Comparison of ENCODE assay signal across 20 cellular contexts in genomic region chr1:176994926-176995596, GRCh38.
DNase-seq lines count a peak whose midpoint lies in the region; ATAC-seq and TF ChIP-seq lines count a peak whose summit lies in the region.
"Had no signal": no experiment of that assay in that cellular context is flagged by ENCODE, and none has a peak within 500 bp of the region (broad histone marks: within the 10 kb centered on the region; RNA-seq: fewer than 3 reads in every experiment).

No MANE protein-coding gene starts in this region.

- no peak overlapping the region for H3K9ac ChIP-seq in mammary epithelial cell (ENCODE audit: insufficient read depth, low read length)

- WGBS in mammary epithelial cell (ENCODE audit: low coverage, missing lambda C conversion rate): 58% methylated on average over 3 of the region's 3 CpGs

- H3K79me2 ChIP-seq in mammary epithelial cell (ENCODE audit: insufficient read depth, low read length): no peaks in the 10 kb centered on the region

- H3K9me3 ChIP-seq in mammary epithelial cell (replicated peaks; ENCODE audit: insufficient read depth, low read length): no peaks in the 10 kb centered on the region
- H3K9me3 ChIP-seq: BE2C, SJSA1 had no signal

- intact Hi-C loops in mammary epithelial cell (cut with micrococcal nuclease) (no loop called here), MCF 10A (cut with micrococcal nuclease) (no loop called here), sciatic nerve (cut with DNase I) (no loop called here)

- H3K27me3 Mint-ChIP-seq in MCF 10A (ENCODE audit: insufficient read depth, unreplicated experiment) (peaks cover 7% of the 10 kb centered on the region), endothelial cell (ENCODE audit: unreplicated experiment) (peaks cover 6% of the 10 kb centered on the region), chondrocyte (ENCODE audit: low read depth) (peaks cover 3% of the 10 kb centered on the region)
- H3K27me3 Mint-ChIP-seq: CD4-positive, CD25-positive, alpha-beta regulatory T cell had no signal

- in situ Hi-C loops in mammary epithelial cell (cut with MboI; ENCODE audit: low sequenced_read_pairs in 2 of 2): no loop called here

- no peak overlapping the region for H3K27ac Mint-ChIP-seq in MCF 10A (ENCODE audit: low read depth, unreplicated experiment)
- H3K27ac Mint-ChIP-seq in endothelial cell (ENCODE audit: unreplicated experiment): peak overlapping the region; percentile 44
- H3K27ac Mint-ChIP-seq in chondrocyte (ENCODE audit: unreplicated experiment): no peak overlapping the region
- H3K27ac Mint-ChIP-seq: CD4-positive, CD25-positive, alpha-beta regulatory T cell had no signal

- no peaks in the 10 kb centered on the region for H3K36me3 Mint-ChIP-seq in MCF 10A (ENCODE audit: insufficient read depth, unreplicated experiment)
- peaks cover 11% of the 10 kb centered on the region for H3K36me3 Mint-ChIP-seq in endothelial cell (ENCODE audit: low read depth, unreplicated experiment)
- no peaks in the 10 kb centered on the region for H3K36me3 Mint-ChIP-seq in chondrocyte (ENCODE audit: low read depth)
- H3K36me3 Mint-ChIP-seq: CD4-positive, CD25-positive, alpha-beta regulatory T cell had no signal

- no peaks in the 10 kb centered on the region for H4K20me1 ChIP-seq in mammary epithelial cell (ENCODE audit: insufficient read depth, low read length)

- no peak overlapping the region for H3K4me3 Mint-ChIP-seq in MCF 10A (ENCODE audit: unreplicated experiment)
- H3K4me3 Mint-ChIP-seq in endothelial cell (ENCODE audit: unreplicated experiment): no peak overlapping the region
- H3K4me3 Mint-ChIP-seq in chondrocyte (ENCODE audit: unreplicated experiment): no peak overlapping the region
- H3K4me3 Mint-ChIP-seq: CD4-positive, CD25-positive, alpha-beta regulatory T cell had no signal

- dilution Hi-C loops in mammary epithelial cell (cut with HindIII; ENCODE audit: low sequenced_read_pairs): no loop called here

- CTCF ChIA-PET in mammary epithelial cell (lab: Charles Lee; ENCODE audit: low non-redundant PET) (no interaction called here), MCF 10A (lab: Yijun Ruan, JAX) (interaction anchor here (0.8 kb wide), 1 partner anchor 9 kb away, joined by 3 read pairs; no protein-coding TSS in a partner anchor)

- H3K27me3 ChIP-seq in mammary epithelial cell (ENCODE audit: insufficient read depth, low read length) (no peaks in the 10 kb centered on the region), H7 (ENCODE audit: control insufficient read depth, insufficient read depth, low read length) (no peaks in the 10 kb centered on the region)
- H3K27me3 ChIP-seq: BE2C, SJSA1 had no signal

- peaks cover 14% of the 10 kb centered on the region for H3K4me1 ChIP-seq in mammary epithelial cell (ENCODE audit: insufficient read depth, low read length)
- H3K4me1 ChIP-seq: BE2C, SJSA1 had no signal

- H3K4me1 Mint-ChIP-seq in MCF 10A (ENCODE audit: insufficient read depth, unreplicated experiment): peaks cover 9% of the 10 kb centered on the region
- H3K4me1 Mint-ChIP-seq in endothelial cell (ENCODE audit: unreplicated experiment): peaks cover 48% of the 10 kb centered on the region
- no peaks in the 10 kb centered on the region for H3K4me1 Mint-ChIP-seq in chondrocyte (ENCODE audit: low read depth)
- H3K4me1 Mint-ChIP-seq: CD4-positive, CD25-positive, alpha-beta regulatory T cell had no signal

- DNase-seq in mammary epithelial cell: peak; percentile 49
- DNase-seq in MCF 10A (ENCODE audit: unreplicated experiment): no peak
- DNase-seq in endothelial cell (ENCODE audit: low spot score): no peak
- peak; percentile 25 for DNase-seq in iris pigment epithelial cell (ENCODE audit: low read depth)
- no peak for DNase-seq in glomerular visceral epithelial cell (ENCODE audit: extremely low spot score)
- no peak for DNase-seq in sciatic nerve (ENCODE audit: low spot score)
- DNase-seq in chondrocyte (ENCODE audit: low spot score): no peak
- no peak for DNase-seq in H7
- DNase-seq: 8988T; BE2C; CD4-positive, CD25-positive, alpha-beta regulatory T cell; COR-L47; GOT3; KG1; NCI-H1417; NCI-H187; NCI-H2107; NCI-H510A treated with DMSO at 0.1 percent for 48 hours had no signal

- no peaks in the 10 kb centered on the region for H3K9me3 Mint-ChIP-seq in MCF 10A (ENCODE audit: unreplicated experiment)
- no peaks in the 10 kb centered on the region for H3K9me3 Mint-ChIP-seq in endothelial cell (ENCODE audit: unreplicated experiment)
- no peaks in the 10 kb centered on the region for H3K9me3 Mint-ChIP-seq in chondrocyte (ENCODE audit: low read depth)

- no peak overlapping the region for H3K27ac ChIP-seq in mammary epithelial cell (ENCODE audit: insufficient read depth, low read depth, low read length)
- H3K27ac ChIP-seq: SJSA1 had no signal

- no TSS peak for BruUV-seq in mammary epithelial cell (replicated peaks; lab: Mats Ljungman, UMichigan)
- no TSS peak for BruUV-seq in MCF 10A (replicated peaks; lab: Mats Ljungman, UMichigan)

- POLR2A ChIA-PET in MCF 10A (lab: Yijun Ruan, JAX): no interaction called here

- peak overlapping the region; percentile 12 for H2AFZ ChIP-seq in mammary epithelial cell (ENCODE audit: low read depth, low read length)

- TF ChIP-seq CTCF in mammary epithelial cell (conservative IDR thresholded peaks at IDR 0.05 in 1 of 2, IDR thresholded peaks at IDR 0.05 in 1 of 2; ENCODE audit: extremely low read depth in 1 of 2, insufficient read depth in 1 of 2, low read depth in 1 of 2, low read length in 2 of 2): no peak
- no peak for TF ChIP-seq CTCF in MCF 10A (IDR thresholded peaks at IDR 0.05; ENCODE audit: unreplicated experiment)
- no peak for TF ChIP-seq CTCF in endothelial cell (IDR thresholded peaks at IDR 0.05; ENCODE audit: unreplicated experiment)
- no peak for TF ChIP-seq CTCF in chondrocyte (IDR thresholded peaks at IDR 0.05)

- H3K36me3 ChIP-seq in mammary epithelial cell (ENCODE audit: insufficient read depth, low read length) (no peaks in the 10 kb centered on the region), H7 (replicated peaks; ENCODE audit: control insufficient read depth, insufficient read depth, low read length) (no peaks in the 10 kb centered on the region)
- H3K36me3 ChIP-seq: BE2C, SJSA1 had no signal

- no peak overlapping the region for H3K4me3 ChIP-seq in mammary epithelial cell (replicated peaks in 1 of 3; ENCODE audit: insufficient read depth in 1 of 3, low read depth in 2 of 3, low read length in 3 of 3)
- H3K4me3 ChIP-seq in H7 (ENCODE audit: insufficient read depth, low read depth, low read length): no peak overlapping the region
- H3K4me3 ChIP-seq: GM12878, SJSA1 had no signal

- H3K4me2 ChIP-seq in mammary epithelial cell (ENCODE audit: insufficient read depth, low read depth, low read length): peak overlapping the region; percentile 8

- ATAC-seq in sciatic nerve: no peak
- ATAC-seq: GM12878 had no signal

Comparison
In these comparisons a context has a peak if more than half of its experiments do, and no peak if none do; other contexts are left out.
1. DNase-seq: peak in mammary epithelial cell (single experiment) and iris pigment epithelial cell (single experiment); none in MCF 10A (single experiment), endothelial cell (single experiment), glomerular visceral epithelial cell (single experiment), sciatic nerve (single experiment), chondrocyte (single experiment) and H7 (single experiment).